In the genomic region with DNA sequence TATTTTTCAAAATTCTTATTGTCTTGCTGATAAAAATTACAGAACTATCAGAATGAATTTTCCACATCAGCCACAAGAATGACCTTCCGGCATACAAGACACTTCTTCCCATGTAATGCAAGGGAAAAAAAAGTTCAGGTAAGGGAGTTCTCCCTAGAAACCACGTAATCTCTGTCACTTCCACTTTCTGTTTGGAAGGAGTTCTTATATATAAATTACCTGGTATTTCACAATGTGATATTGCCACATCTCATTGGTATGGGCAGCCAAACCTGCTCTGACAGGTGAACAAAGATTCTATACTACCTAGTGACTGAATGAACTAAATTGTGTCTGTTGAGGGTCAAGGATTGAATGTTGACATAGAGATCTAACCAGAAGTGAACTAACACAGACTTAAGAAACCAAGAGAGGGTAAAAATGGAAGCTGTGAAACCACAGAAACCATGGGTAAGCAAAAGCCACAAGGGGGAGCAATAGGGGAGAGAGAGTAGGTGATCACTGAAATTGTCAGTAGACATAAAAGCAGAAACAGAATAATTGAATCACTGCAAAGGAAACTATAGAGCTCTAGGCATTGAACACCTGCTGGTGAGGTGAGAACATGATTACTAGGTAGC, we compare ENCODE assay signal across 8 cellular contexts.
DNase-seq lines count a peak whose midpoint lies in the region; ATAC-seq and TF ChIP-seq lines count a peak whose summit lies in the region.

No MANE protein-coding gene starts in this region.

- no peaks in the 10 kb centered on the region for H3K9me2 ChIP-seq in GM23248 (ENCODE audit: insufficient read depth)

- no peaks in the 10 kb centered on the region for H3K36me3 ChIP-seq in cardiac muscle cell
- no peaks in the 10 kb centered on the region for H3K36me3 ChIP-seq in right atrium auricular region
- no peaks in the 10 kb centered on the region for H3K36me3 ChIP-seq in NT2/D1 (ENCODE audit: insufficient read depth, insufficient read length, low read length)
- H3K36me3 ChIP-seq in right lobe of liver = no peaks in the 10 kb centered on the region
- no peaks in the 10 kb centered on the region for H3K36me3 ChIP-seq in GM23248 (ENCODE audit: low read depth)

- peak; percentile 5 for TF ChIP-seq CTCF in cardiac muscle cell (IDR thresholded peaks at IDR 0.05; ENCODE audit: low read depth, low read length)
- no peak for TF ChIP-seq CTCF in right atrium auricular region (IDR thresholded peaks at IDR 0.05)
- TF ChIP-seq CTCF in right lobe of liver (IDR thresholded peaks at IDR 0.05) = peak; percentile 22 to 39 (median 31)

- H3F3A ChIP-seq in GM23248 (ENCODE audit: insufficient read depth) = no peaks in the 10 kb centered on the region

- intact Hi-C loops in right lobe of liver (cut with DNase I) = no loop called here

- TF ChIP-seq POLR2A in right lobe of liver (IDR thresholded peaks at IDR 0.05) = no peak

- H3K9ac ChIP-seq in NT2/D1 (ENCODE audit: insufficient read length, low read depth) (no peak overlapping the region), GM23248 (no peak overlapping the region)

- no peaks in the 10 kb centered on the region for H3K79me2 ChIP-seq in GM23248 (ENCODE audit: insufficient read depth)

- no peak overlapping the region for H3K27ac ChIP-seq in cardiac muscle cell
- H3K27ac ChIP-seq in right atrium auricular region = no peak overlapping the region
- no peak overlapping the region for H3K27ac ChIP-seq in right lobe of liver
- H3K27ac ChIP-seq in GM23248 = no peak overlapping the region

- H3K27me3 ChIP-seq in cardiac muscle cell (no peaks in the 10 kb centered on the region), right atrium auricular region (no peaks in the 10 kb centered on the region), NT2/D1 (ENCODE audit: insufficient read depth, insufficient read length) (no peaks in the 10 kb centered on the region), right lobe of liver (no peaks in the 10 kb centered on the region), GM23248 (replicated peaks; ENCODE audit: insufficient read depth) (no peaks in the 10 kb centered on the region)

- H4K20me1 ChIP-seq in GM23248 (ENCODE audit: insufficient read depth) = no peaks in the 10 kb centered on the region

- H3K4me3 ChIP-seq in cardiac muscle cell (no peak overlapping the region), right atrium auricular region (no peak overlapping the region), NT2/D1 (ENCODE audit: insufficient read length, low read depth) (no peak overlapping the region), right lobe of liver (peak overlapping the region in 1 of 3 donors; percentile 6), GM23248 (no peak overlapping the region)

- ATAC-seq in HG02981 (IDR thresholded peaks at IDR 0.05; ENCODE audit: unreplicated experiment) (peak; percentile 95), right lobe of liver (peak; percentile 47 to 73 (median 62)), HG03469 (IDR thresholded peaks at IDR 0.05; ENCODE audit: unreplicated experiment) (no peak)

- H3K9me3 ChIP-seq in cardiac muscle cell (ENCODE audit: low read depth) (no peaks in the 10 kb centered on the region), right atrium auricular region (no peaks in the 10 kb centered on the region), NT2/D1 (ENCODE audit: insufficient read depth, low read length) (no peaks in the 10 kb centered on the region), right lobe of liver (no peaks in the 10 kb centered on the region), GM23248 (ENCODE audit: low read depth) (peaks cover 3% of the 10 kb centered on the region)

- DNase-seq in cardiac muscle cell (ENCODE audit: low read depth in 1 of 2, low spot score in 1 of 2) (peak; percentile 1 to 5), right atrium auricular region (ENCODE audit: low spot score) (no peak), NT2/D1 (ENCODE audit: low read depth, low spot score) (peak; percentile 6), right lobe of liver (no peak), NCI-H1417 treated with DMSO at 0.1 percent for 48 hours (lab: John Stamatoyannopoulos, UW) (no peak), GM23248 (no peak)

- in situ Hi-C loops in GM23248 (cut with MboI) = no loop called here

- H3K4me1 ChIP-seq in cardiac muscle cell (ENCODE audit: low read depth) (no peaks in the 10 kb centered on the region), right atrium auricular region (no peaks in the 10 kb centered on the region), NT2/D1 (ENCODE audit: insufficient read depth, insufficient read length) (no peaks in the 10 kb centered on the region), right lobe of liver (peaks cover 0 to 25% (median 0%) of the 10 kb centered on the region in 4 donors), GM23248 (ENCODE audit: insufficient read depth) (no peaks in the 10 kb centered on the region)

- no peak overlapping the region for H3K4me2 ChIP-seq in GM23248 (ENCODE audit: unreplicated experiment)

- 15% methylated on average over 2 of the region's 2 CpGs for WGBS in right lobe of liver (ENCODE audit: insufficient coverage, low coverage, low lambda C conversion rate, missing lambda C conversion rate)
- WGBS in GM23248 (ENCODE audit: low coverage in 1 of 2, low lambda C conversion rate in 2 of 2, missing lambda C conversion rate in 2 of 2), 2 experiments = 37 to 41% methylated on average over 2 of the region's 2 CpGs

- H2AFZ ChIP-seq in GM23248 = no peak overlapping the region

Comparison
In these comparisons a context has a peak if more than half of its experiments do, and no peak if none do; other contexts are left out.
1. DNase-seq: peak in cardiac muscle cell (2 of 2) and NT2/D1 (single experiment); none in right atrium auricular region (single experiment), right lobe of liver (0 of 3), NCI-H1417 treated with DMSO at 0.1 percent for 48 hours (single experiment) and GM23248 (single experiment).
2. CTCF ChIP-seq: peak in cardiac muscle cell (single experiment) and right lobe of liver (4 of 4); none in right atrium auricular region (0 of 2).